Comparison of ENCODE assay signal across 8 cellular contexts in the genomic region with DNA sequence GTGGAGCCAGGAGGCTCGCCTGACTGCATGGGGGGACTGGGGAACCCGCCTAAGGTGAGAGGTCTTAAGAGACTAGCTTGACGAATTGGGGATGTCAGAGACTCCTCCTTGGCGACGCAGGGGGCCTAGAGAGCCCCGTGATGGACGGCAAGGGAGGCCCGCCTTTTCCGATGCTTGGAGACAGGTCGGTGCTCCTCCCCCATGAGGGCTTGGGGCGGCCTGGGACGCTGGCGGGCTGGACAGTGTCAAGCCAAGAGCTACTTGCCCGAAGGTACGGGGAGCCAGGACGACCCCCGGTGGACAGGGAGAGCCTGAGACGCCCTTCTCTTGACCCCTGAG. TPM values are rescaled to one million over a fixed set of nuclear protein-coding genes. Genes with fewer than 3 reads are reported as not detected.
DNase-seq lines count a peak whose midpoint lies in the region; ATAC-seq and TF ChIP-seq lines count a peak whose summit lies in the region.

No MANE protein-coding gene starts in this region.

- H3K36me3 ChIP-seq in KMS-11 (ENCODE audit: insufficient read depth) = no peaks in the 10 kb centered on the region
- H3K36me3 ChIP-seq in osteoblast (ENCODE audit: insufficient read depth, low read length) = no peaks in the 10 kb centered on the region

- no peak overlapping the region for H3K4me3 ChIP-seq in KMS-11 (IDR thresholded peaks at IDR 0.05; ENCODE audit: insufficient read depth, low read depth, low read length)
- peak overlapping the region; percentile 69 to 86 for H3K4me3 ChIP-seq in foreskin fibroblast (ENCODE audit: low read depth in 1 of 2, low read length in 2 of 2)
- H3K4me3 ChIP-seq in osteoblast (ENCODE audit: insufficient read depth, low read length) = peak overlapping the region; percentile 93

- H3K79me2 ChIP-seq in KMS-11 (ENCODE audit: insufficient read depth, low read depth) (peaks cover 19% of the 10 kb centered on the region), osteoblast (ENCODE audit: insufficient read depth, low read length) (peaks cover 26% of the 10 kb centered on the region)

- ATAC-seq in GM21737 (IDR thresholded peaks at IDR 0.05; ENCODE audit: unreplicated experiment) = peak; percentile 17
- no peak for ATAC-seq in GM18861 (IDR thresholded peaks at IDR 0.05; ENCODE audit: unreplicated experiment)

- H4K20me1 ChIP-seq in KMS-11 (ENCODE audit: insufficient read depth) (no peaks in the 10 kb centered on the region), osteoblast (ENCODE audit: insufficient read depth, low read length) (peaks cover 10% of the 10 kb centered on the region)

- H3K27me3 ChIP-seq in KMS-11 (ENCODE audit: insufficient read depth, low read depth) (no peaks in the 10 kb centered on the region), osteoblast (ENCODE audit: insufficient read depth, low read length) (no peaks in the 10 kb centered on the region)

- TF ChIP-seq CTCF in KMS-11 (conservative IDR thresholded peaks at IDR 0.05; ENCODE audit: low read depth, low read length) = no peak
- TF ChIP-seq CTCF in foreskin fibroblast (IDR thresholded peaks at IDR 0.05; ENCODE audit: low read depth, low read length) = no peak
- no peak for TF ChIP-seq CTCF in osteoblast (IDR thresholded peaks at IDR 0.05; ENCODE audit: extremely low read depth, low read depth, low read length)

- H3K4me2 ChIP-seq in KMS-11 (peak overlapping the region; percentile 85), osteoblast (ENCODE audit: insufficient read depth, low read length) (peak overlapping the region; percentile 97)

- DNase-seq in DMS79 treated with DMSO at 0.1 percent for 48 hours (lab: John Stamatoyannopoulos, UW) (peak; percentile 19), DMS79 (lab: John Stamatoyannopoulos, UW) (no peak), foreskin fibroblast (peak in 1 of 2 donors; percentile 56), osteoblast (ENCODE audit: insufficient read length, low spot score, missing footprints) (peak; percentile 94)
- peak; percentile 65 to 71 for DNase-seq in activated T-cell treated with anti-CD3 and anti-CD28 coated beads, Interleukin-2, amount 50 U/mL, for 48 hours

- H3K27ac ChIP-seq in KMS-11 (peak overlapping the region; percentile 35), osteoblast (ENCODE audit: low read depth, low read length) (peak overlapping the region; percentile 76)

- H2AFZ ChIP-seq in KMS-11 (ENCODE audit: low read depth) = peak overlapping the region; percentile 86
- H2AFZ ChIP-seq in osteoblast (ENCODE audit: low read length) = peak overlapping the region; percentile 99

- peak overlapping the region; percentile 57 for H3K9ac ChIP-seq in KMS-11

- H3K9me3 ChIP-seq in osteoblast (ENCODE audit: low read depth, low read length) = no peaks in the 10 kb centered on the region

- H3K4me1 ChIP-seq in KMS-11 (ENCODE audit: low read depth, poor library complexity, severe bottlenecking) = peaks cover 8% of the 10 kb centered on the region
- H3K4me1 ChIP-seq in osteoblast (ENCODE audit: insufficient read depth, low read length) = peaks cover 20% of the 10 kb centered on the region

RNA-seq across cellular contexts. Expression of gene SDHAF1, which starts 0.6 kb away (rescaled TPM):
- 15.3 and 21.0 TPM in 2 replicates for total RNA-seq in osteoblast

RNA-seq across cellular contexts. Expression of gene SYNE4, which starts 13.0 kb away (rescaled TPM):
- under 0.01 TPM in 1 of 2 replicates, not detected in the other for total RNA-seq in osteoblast

RNA-seq across cellular contexts. Expression of gene ALKBH6, which starts 18.4 kb away (rescaled TPM):
- total RNA-seq in osteoblast = 8.3 and 12.3 TPM in 2 replicates

RNA-seq across cellular contexts. Expression of gene CLIP3, which starts 37.0 kb away (rescaled TPM):
- total RNA-seq in osteoblast = 13.4 and 21.2 TPM in 2 replicates

RNA-seq across cellular contexts. Expression of gene THAP8, which starts 58.5 kb away (rescaled TPM):
- 3.2 and 5.1 TPM in 2 replicates for total RNA-seq in osteoblast
